ENCODE assay signal across 8 cellular contexts in genomic region chr2:3558205-3559014, GRCh38. TPM values are rescaled to one million over a fixed set of nuclear protein-coding genes. Genes with fewer than 3 reads are reported as not detected.
DNase-seq lines count a peak whose midpoint lies in the region; ATAC-seq and TF ChIP-seq lines count a peak whose summit lies in the region.

TSS of gene RNASEH1 (minus strand) at chr2:3558333. CDS start at chr2:3558260, 73 bp downstream.

- no peaks in the 10 kb centered on the region for H3K27me3 ChIP-seq in lung (ENCODE audit: control insufficient read depth, insufficient read depth)

- TF ChIP-seq CTCF in GM20000 (IDR thresholded peaks at IDR 0.05; ENCODE audit: extremely low read depth, missing control alignments) (no peak), lung (IDR thresholded peaks at IDR 0.05; ENCODE audit: control extremely low read depth, extremely low read depth) (no peak)

- H3K9me3 ChIP-seq in lung (ENCODE audit: control insufficient read depth in 2 of 2, insufficient read depth in 1 of 2, low read length in 1 of 2) = no peaks in the 10 kb centered on the region

- CTCF ChIA-PET in activated CD8-positive, alpha-beta memory T cell treated with anti-CD3 and anti-CD28 coated beads for 36 hours (lab: Charles Lee) = interaction anchor here (0.7 to 1.4 kb wide), 2 partner anchors 16 to 92 kb away, joined by 3 to 5 read pairs; no protein-coding TSS in a partner anchor

- peak within 1 kb of the TSS; percentile 99 for H3K4me3 ChIP-seq in lung

- ATAC-seq in lung (ENCODE audit: insufficient read depth, low FRiP score) = peak; percentile 99

- POLR2A ChIA-PET in activated CD8-positive, alpha-beta memory T cell treated with anti-CD3 and anti-CD28 coated beads for 36 hours (lab: Charles Lee) = interaction anchor here (0.6 to 2.2 kb wide), 10 partner anchors 17 to 336 kb away, joined by 3 to 26 read pairs (median 4); partner anchors contain the start of genes ADI1, EIPR1, RPS7 and TRAPPC12

- 0% methylated on average over 67 of the region's 67 CpGs for WGBS in lung, 2 donors

- H3K36me3 ChIP-seq in lung (ENCODE audit: control insufficient read depth in 2 of 2, insufficient read depth in 2 of 2, low read length in 2 of 2) = peaks cover 13 to 14% of the 10 kb centered on the region in 2 donors

- DNase-seq in CMK (ENCODE audit: low read depth) (peak; percentile 98), GM20000 (ENCODE audit: low spot score) (peak; percentile 100), HT-29 (ENCODE audit: low spot score) (peak; percentile 98), NOMO-1 (lab: John Stamatoyannopoulos, UW; ENCODE audit: unreplicated experiment in 2 of 2) (peak; percentile 97 to 98), lung (ENCODE audit: low spot score) (peak; percentile 98)
- peak; percentile 97 for DNase-seq in effector CD8-positive, alpha-beta T cell (lab: John Stamatoyannopoulos, UW)
- peak; percentile 97 to 99 (median 99) for DNase-seq in stimulated activated CD4-positive, alpha-beta T cell treated with anti-CD3 and anti-CD28 coated beads, TNF-alpha, amount 100 ng/mL, for 4 hours (ENCODE audit: low read depth in 3 of 3)

- H3K27ac ChIP-seq in lung (ENCODE audit: low read depth in 1 of 2, low read length in 1 of 2) = peak within 1 kb of the TSS; percentile 95 to 98

- peaks cover 4% of the 10 kb centered on the region in 2 donors for H3K4me1 ChIP-seq in lung (ENCODE audit: control insufficient read depth in 2 of 2, insufficient read depth in 2 of 2, low read length in 2 of 2)

RNA-seq across cellular contexts. Expression of gene RNASEH1, which starts in this region (rescaled TPM):
- total RNA-seq in HT-29 (2014; rRNA removed; shearing (Covaris generic)) = 20.0 and 28.1 TPM in 2 replicates
- total RNA-seq in activated CD8-positive, alpha-beta memory T cell treated with anti-CD3 and anti-CD28 coated beads for 36 hours = 10 to 100 TPM; 38.6 to 41.4 TPM
- 10 to 100 TPM; 13.2 to 24.5 TPM for total RNA-seq in lung
- 10 to 100 TPM in 1 of 2 donors, 1 to 10 TPM in 1; 9.6 to 17.3 TPM for polyA plus RNA-seq in lung

Comparison
In these comparisons a context has a peak if more than half of its experiments do, and no peak if none do; other contexts are left out.
1. Peak in every context shown above with its lines: DNase-seq, ATAC-seq, H3K4me3 ChIP-seq and H3K27ac ChIP-seq.